ENCODE assay signal across 9 cellular contexts in genomic region chr2:68726608-68727367, GRCh38. TPM values are rescaled to one million over a fixed set of nuclear protein-coding genes. Genes with fewer than 3 reads are reported as not detected.
DNase-seq lines count a peak whose midpoint lies in the region; ATAC-seq lines count a peak whose summit lies in the region.
"Had no signal": no experiment of that assay in that cellular context is flagged by ENCODE, and none has a peak within 500 bp of the region (broad histone marks: within the 10 kb centered on the region; RNA-seq: fewer than 3 reads in every experiment).

No MANE protein-coding gene starts in this region.

- no peak overlapping the region for H2AFZ ChIP-seq in trophoblast cell (ENCODE audit: insufficient read depth, low read length, poor library complexity)

- no peaks in the 10 kb centered on the region for H3K79me2 ChIP-seq in trophoblast cell (ENCODE audit: control insufficient read depth, insufficient read depth, low read length, poor library complexity)

- no peaks in the 10 kb centered on the region for H3K36me3 ChIP-seq in trophoblast cell (ENCODE audit: control insufficient read depth in 1 of 2, insufficient read depth in 2 of 2, low read length in 2 of 2)

- H3K9ac ChIP-seq in trophoblast cell (ENCODE audit: low read length), result no peak overlapping the region

- no peak overlapping the region for H2AK5ac ChIP-seq in trophoblast cell (ENCODE audit: low read length)

- no peak overlapping the region for H3K23ac ChIP-seq in trophoblast cell (ENCODE audit: low read length)

- H4K12ac ChIP-seq in trophoblast cell (ENCODE audit: low read depth, low read length), result no peak overlapping the region

- no peak overlapping the region for H2BK12ac ChIP-seq in trophoblast cell (ENCODE audit: low read length)

- no peak overlapping the region for H3K14ac ChIP-seq in trophoblast cell (ENCODE audit: low read length)

- no peaks in the 10 kb centered on the region for H3K27me3 ChIP-seq in trophoblast cell (ENCODE audit: insufficient read depth, low read length)

- no peak overlapping the region for H3K27ac ChIP-seq in trophoblast cell (ENCODE audit: low read depth, low read length)
- H3K27ac ChIP-seq: SK-N-MC had no signal

- no peak overlapping the region for H4K8ac ChIP-seq in trophoblast cell (ENCODE audit: low read depth, low read length)

- no peak overlapping the region for H4K91ac ChIP-seq in trophoblast cell (ENCODE audit: low read depth, low read length)

- H3K4me3 ChIP-seq in trophoblast cell (ENCODE audit: low read depth, low read length), result no peak overlapping the region
- H3K4me3 ChIP-seq: SK-N-MC had no signal

- no peak overlapping the region for H3K4ac ChIP-seq in trophoblast cell (ENCODE audit: low read depth, low read length)

- peaks cover 1% of the 10 kb centered on the region for H3K9me3 ChIP-seq in trophoblast cell (ENCODE audit: insufficient read depth, low read depth, low read length)

- H3K79me1 ChIP-seq in trophoblast cell (ENCODE audit: low read length), result no peaks in the 10 kb centered on the region

- H3K4me2 ChIP-seq in trophoblast cell (ENCODE audit: low read length), result no peak overlapping the region

- peak; percentile 98 for ATAC-seq in HG03175 (IDR thresholded peaks at IDR 0.05; ENCODE audit: unreplicated experiment)

- peak; percentile 39 for DNase-seq in GM19240 (ENCODE audit: insufficient read length, low spot score)
- peak in 4 of 5 experiments; percentile 63 to 99 (median 74) for DNase-seq in T-helper 2 cell
- DNase-seq in activated naive CD8-positive, alpha-beta T cell treated with anti-CD3 and anti-CD28 coated beads, Interleukin-2, amount 50 U/mL, for 16 hours (ENCODE audit: low read depth, low spot score), result peak; percentile 61
- DNase-seq in stimulated activated CD8-positive, alpha-beta memory T cell treated with anti-CD3 and anti-CD28 coated beads, Interleukin-12 subunit alpha, Interleukin-12 subunit beta, amount 100 ng/mL, for 24 hours (ENCODE audit: extremely low read depth), result peak; percentile 66
- no peak for DNase-seq in SK-N-DZ (ENCODE audit: low spot score)
- no peak for DNase-seq in trophoblast cell
- DNase-seq in NCI-H187 (lab: John Stamatoyannopoulos, UW), result no peak

- H2BK120ac ChIP-seq in trophoblast cell (ENCODE audit: insufficient read depth, low read length, poor library complexity), result no peak overlapping the region

- no peak overlapping the region for H2BK5ac ChIP-seq in trophoblast cell (ENCODE audit: low read depth, low read length, poor library complexity)

- no peak overlapping the region for H3K18ac ChIP-seq in trophoblast cell (ENCODE audit: low read length)

- no CpG with 5 or more reads among the region's 11 CpGs for WGBS in trophoblast cell (ENCODE audit: extremely low coverage, insufficient coverage, insufficient read length)

- no peaks in the 10 kb centered on the region for H3K4me1 ChIP-seq in trophoblast cell (ENCODE audit: control insufficient read depth in 1 of 2, insufficient read depth in 2 of 2, low read length in 2 of 2)

RNA-seq across cellular contexts. Expression of gene ARHGAP25, which starts 7.8 kb away (rescaled TPM):
- 0.32 and 0.65 TPM in 2 replicates for polyA plus RNA-seq in SK-N-DZ (2014; cell fraction: cytosol; rRNA removed)
- polyA plus RNA-seq in SK-N-DZ (2014; cell fraction: nucleus; rRNA removed), result 1.2 TPM in 1 of 2 replicates, not detected in the other
- polyA plus RNA-seq in trophoblast cell (2013), result 0.60 and 0.64 TPM in 2 replicates

Comparison
In these comparisons a context has a peak if more than half of its experiments do, and no peak if none do; other contexts are left out.
1. DNase-seq: peak in GM19240 (single experiment), T-helper 2 cell (4 of 5), activated naive CD8-positive, alpha-beta T cell treated with anti-CD3 and anti-CD28 coated beads, Interleukin-2, amount 50 U/mL, for 16 hours (single experiment) and stimulated activated CD8-positive, alpha-beta memory T cell treated with anti-CD3 and anti-CD28 coated beads, Interleukin-12 subunit alpha, Interleukin-12 subunit beta, amount 100 ng/mL, for 24 hours (single experiment); none in SK-N-DZ (single experiment), trophoblast cell (0 of 2) and NCI-H187 (0 of 2).